1 cellular context compared by ENCODE assay signal in genomic region chr17:7475764-7476422, GRCh38.
TF ChIP-seq lines count a peak whose summit lies in the region.

No MANE protein-coding gene starts in this region.

TF ChIP-seq in K562, 482 proteins besides CTCF, POLR2A, EP300 and RAD21 (continued from another document):
- TF ChIP-seq NR0B1 (IDR thresholded peaks at IDR 0.05; ENCODE audit: partially characterized antibody) (no peak), CBFA2T2 (conservative IDR thresholded peaks at IDR 0.05) (peak; percentile 68), NR2C2 (CRISPR knock-in tag; IDR thresholded peaks at IDR 0.05) (no peak), NR2C2 (tag; IDR thresholded peaks at IDR 0.05) (peak; percentile 43; the same call in 1 of the 2 replicates), TAL1 (IDR thresholded peaks at IDR 0.05) (peak; percentile 71), STAT5A (IDR thresholded peaks at IDR 0.05; ENCODE audit: borderline replicate concordance, low read length) (peak; percentile 57; the same call in 1 of the 2 replicates), KDM2B (CRISPR knock-in tag; IDR thresholded peaks at IDR 0.05) (no peak), MIER1 (IDR thresholded peaks at IDR 0.05; ENCODE audit: low read depth) (no peak), USF2 (CRISPR knock-in tag; IDR thresholded peaks at IDR 0.05) (no peak), KLF6 (CRISPR knock-in tag; IDR thresholded peaks at IDR 0.05; ENCODE audit: borderline replicate concordance) (no peak), PBX2 (CRISPR knock-in tag; IDR thresholded peaks at IDR 0.05; ENCODE audit: low read depth) (no peak), PBX2 (tag; conservative IDR thresholded peaks at IDR 0.05; ENCODE audit: low read depth) (no peak), SNAPC5 (CRISPR knock-in tag; IDR thresholded peaks at IDR 0.05) (no peak), CXXC5 (CRISPR knock-in tag; IDR thresholded peaks at IDR 0.05) (peak; percentile 74), ZKSCAN8 (CRISPR knock-in tag; IDR thresholded peaks at IDR 0.05) (peak; percentile 53; the same call in 1 of the 2 replicates), CREB1 (IDR thresholded peaks at IDR 0.05) (no peak), CREB1 (CRISPR knock-in tag; IDR thresholded peaks at IDR 0.05) (0 out of 2 replicates have a peak, but pooled peaks have one; percentile 49), RBM39 (optimal IDR thresholded peaks at IDR 0.05; ENCODE audit: low read depth, low read length) (no peak), SIN3A (IDR thresholded peaks at IDR 0.05; ENCODE audit: borderline replicate concordance in 2 of 2, control insufficient read depth in 1 of 2, low read depth in 2 of 2, low read length in 2 of 2) (peak in 1 of 2 experiments; percentile 52; a peak in 1 of 4 replicates), ZBTB7A (IDR thresholded peaks at IDR 0.05; ENCODE audit: borderline replicate concordance, control insufficient read depth, low read depth, low read length) (peak; percentile 55; the same call in 1 of the 2 replicates), SMARCA4 (IDR thresholded peaks at IDR 0.05) (peak; percentile 73), ZNF518B (CRISPR knock-in tag; IDR thresholded peaks at IDR 0.05) (no peak), KAT7 (CRISPR knock-in tag; IDR thresholded peaks at IDR 0.05; ENCODE audit: borderline replicate concordance) (0 out of 2 replicates have a peak, but pooled peaks have one; percentile 24), RBM25 (IDR thresholded peaks at IDR 0.05; ENCODE audit: low read depth, low read length, severe bottlenecking) (peak; percentile 40), ZNF3 (CRISPR knock-in tag; IDR thresholded peaks at IDR 0.05) (no peak), E2F3 (CRISPR knock-in tag; IDR thresholded peaks at IDR 0.05) (no peak), PHF20 (IDR thresholded peaks at IDR 0.05; ENCODE audit: partially characterized antibody) (no peak), ILK (tag; IDR thresholded peaks at IDR 0.05; ENCODE audit: borderline replicate concordance, low read depth) (no peak), EP400 (IDR thresholded peaks at IDR 0.05) (peak; percentile 36; the same call in 1 of the 2 replicates), L3MBTL2 (IDR thresholded peaks at IDR 0.05) (peak; percentile 79), RBBP5 (IDR thresholded peaks at IDR 0.05; ENCODE audit: borderline replicate concordance, insufficient read depth, low read length, poor library complexity, severe bottlenecking) (no peak), POLR2G (IDR thresholded peaks at IDR 0.05; ENCODE audit: low read depth, low read length) (no peak), NFE2 (IDR thresholded peaks at IDR 0.05; ENCODE audit: low read depth) (peak; percentile 24; the same call in 1 of the 2 replicates), YY1 (IDR thresholded peaks at IDR 0.05; ENCODE audit: borderline replicate concordance in 1 of 3, control insufficient read depth in 1 of 3, extremely low read depth in 1 of 3, insufficient read depth in 3 of 3, insufficient read length in 1 of 3, insufficient replicate concordance in 2 of 3, low read depth in 1 of 3, low read length in 2 of 3) (peak in 1 of 3 experiments; percentile 60), PML (IDR thresholded peaks at IDR 0.05; ENCODE audit: low read length) (0 out of 2 replicates have a peak, but pooled peaks have one; percentile 33), CREB3L1 (IDR thresholded peaks at IDR 0.05; ENCODE audit: borderline replicate concordance, low read depth) (no peak), MNT (conservative IDR thresholded peaks at IDR 0.05) (peak in 1 of 2 experiments; percentile 62; a peak in 2 of 4 replicates)
